22 cellular contexts compared by ENCODE assay signal in the genomic region with DNA sequence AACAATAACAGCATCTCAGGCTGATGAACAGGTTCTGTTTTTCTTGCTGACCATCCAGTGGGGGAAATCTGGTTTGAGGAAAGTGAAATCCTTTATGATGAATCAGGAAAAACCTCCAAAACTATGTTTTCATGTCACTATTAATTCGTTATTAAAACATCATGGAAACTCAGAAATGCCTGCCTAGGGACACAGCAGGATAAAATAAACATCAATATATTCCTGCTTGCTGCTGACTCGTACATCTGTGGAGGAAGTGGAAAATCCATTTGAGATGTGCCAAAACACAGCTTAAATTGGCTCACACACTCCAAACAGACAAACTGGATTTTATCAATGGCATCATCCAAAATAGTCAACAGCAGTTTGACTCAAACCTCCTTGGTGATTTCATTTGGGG. TPM values are rescaled to one million over a fixed set of nuclear protein-coding genes. Genes with fewer than 3 reads are reported as not detected.
A peak's percentile ranks its signal among the peaks of the same experiment; 100 is the strongest.
DNase-seq lines count a peak whose midpoint lies in the region; ATAC-seq and TF ChIP-seq lines count a peak whose summit lies in the region.
"Had no signal": no experiment of that assay in that cellular context is flagged by ENCODE, and none has a peak within 500 bp of the region (broad histone marks: within the 10 kb centered on the region; RNA-seq: fewer than 3 reads in every experiment).

No MANE protein-coding gene starts in this region.

- DNase-seq in AG20443 (ENCODE audit: low spot score) (peak; percentile 45), M059J (ENCODE audit: low read depth) (peak; percentile 31), choroid plexus epithelial cell (ENCODE audit: low read depth) (peak; percentile 55), lung microvascular endothelial cell (ENCODE audit: low read depth in 2 of 2) (peak; percentile 76 to 99), PC-3 (no peak), NCI-H510A treated with DMSO at 0.1 percent for 48 hours (lab: John Stamatoyannopoulos, UW) (no peak), vagina (ENCODE audit: extremely low spot score in 2 of 2) (no peak)
- no peak for DNase-seq in activated CD4-positive, alpha-beta T cell treated with anti-CD3 and anti-CD28 coated beads, Interleukin-2, amount 50 U/mL, for 1 hour
- DNase-seq: activated CD4-positive, alpha-beta T cell treated with anti-CD3 and anti-CD28 coated beads, Interleukin-2, amount 50 U/mL, for 4 hours; activated naive CD4-positive, alpha-beta T cell treated with anti-CD3 and anti-CD28 coated beads for 36 hours; activated T-cell treated with anti-CD3 and anti-CD28 coated beads, Interleukin-2, amount 50 U/mL, for 1 hour; CD8-positive, alpha-beta T cell; DMS79; hypothalamus; kidney glomerular epithelial cell; NCI-H1930; stimulated activated naive B cell treated with anti-CD40 and anti-IgM and Interleukin-4, amounts not matched to agents 10 μg/mL and 1 μg/mL and 100 μg/mL, for 72 hours had no signal

- H3K9me3 ChIP-seq in PC-3 (ENCODE audit: low read length) (no peaks in the 10 kb centered on the region), vagina (no peaks in the 10 kb centered on the region)
- H3K9me3 ChIP-seq: breast epithelium, tibial nerve had no signal

- H3K36me3 ChIP-seq in PC-3 (ENCODE audit: low read depth, low read length): no peaks in the 10 kb centered on the region
- no peaks in the 10 kb centered on the region for H3K36me3 ChIP-seq in vagina
- H3K36me3 ChIP-seq: breast epithelium, tibial nerve had no signal

- H2AFZ ChIP-seq in PC-3 (ENCODE audit: low read length): no peak overlapping the region

- CTCF ChIA-PET in PC-3 (lab: Charles Lee): no interaction called here

- H3K9ac ChIP-seq in PC-3 (ENCODE audit: low read length): no peak overlapping the region

- H3K27ac ChIP-seq in PC-3 (ENCODE audit: low read length) (no peak overlapping the region), vagina (no peak overlapping the region)
- H3K27ac ChIP-seq: breast epithelium, tibial nerve had no signal

- POLR2A ChIA-PET in PC-3 (lab: Charles Lee; ENCODE audit: unreplicated experiment): no interaction called here

- no peaks in the 10 kb centered on the region for H3K4me1 ChIP-seq in PC-3 (ENCODE audit: insufficient read depth, low read length)
- no peaks in the 10 kb centered on the region for H3K4me1 ChIP-seq in vagina
- H3K4me1 ChIP-seq: breast epithelium, tibial nerve had no signal

- no peaks in the 10 kb centered on the region for H4K20me1 ChIP-seq in PC-3 (ENCODE audit: low read length)

- H3K4me3 ChIP-seq in choroid plexus epithelial cell (ENCODE audit: low read depth, low read length) (no peak overlapping the region), PC-3 (ENCODE audit: low read length) (no peak overlapping the region), vagina (no peak overlapping the region)
- H3K4me3 ChIP-seq: breast epithelium, tibial nerve had no signal

- TF ChIP-seq CTCF in choroid plexus epithelial cell (conservative IDR thresholded peaks at IDR 0.05; ENCODE audit: low read depth, low read length) (no peak), PC-3 (conservative IDR thresholded peaks at IDR 0.05; ENCODE audit: low read depth, low read length) (no peak), vagina (IDR thresholded peaks at IDR 0.05) (no peak)

- H3K4me2 ChIP-seq in PC-3 (ENCODE audit: low read length): no peak overlapping the region

- no peaks in the 10 kb centered on the region for H3K79me2 ChIP-seq in PC-3 (ENCODE audit: low read length)

- ATAC-seq in PC-3: no peak
- ATAC-seq: CD8-positive, alpha-beta T cell; esophagus mucosa; Right ventricle myocardium inferior; stimulated activated naive B cell treated with anti-CD40 and anti-IgM and Interleukin-4, amounts not matched to agents 10 μg/mL and 1 μg/mL and 100 μg/mL, for 72 hours had no signal

- H3K27me3 ChIP-seq in PC-3 (ENCODE audit: low read length) (no peaks in the 10 kb centered on the region), vagina (no peaks in the 10 kb centered on the region)
- H3K27me3 ChIP-seq: breast epithelium, tibial nerve had no signal

- intact Hi-C loops in PC-3 (cut with micrococcal nuclease): no loop called here
- intact Hi-C loops in vagina (cut with DNase I): no loop called here

- H3F3A ChIP-seq in PC-3 (ENCODE audit: low read length, unreplicated experiment): no peaks in the 10 kb centered on the region

- BruUV-seq in PC-3 (replicated peaks; lab: Mats Ljungman, UMichigan): no TSS peak

- TF ChIP-seq POLR2A in vagina (IDR thresholded peaks at IDR 0.05): no peak

- no peaks in the 10 kb centered on the region for H3K9me2 ChIP-seq in PC-3 (replicated peaks; ENCODE audit: low read length)

RNA-seq across cellular contexts. Expression of a gene that starts 53.0 kb away (rescaled TPM):
- 0.96 and 2.0 TPM in 2 replicates for total RNA-seq in M059J (2014; rRNA removed; shearing (Covaris generic))
- 56.9 and 108 TPM in 2 replicates for total RNA-seq in lung microvascular endothelial cell
- 0.07 TPM in 1 of 2 replicates, not detected in the other for total RNA-seq in PC-3 (2014; rRNA removed)
- total RNA-seq in vagina: 12.5 TPM
- total RNA-seq: activated naive CD4-positive, alpha-beta T cell treated with anti-CD3 and anti-CD28 coated beads for 36 hours; CD8-positive, alpha-beta T cell; NCI-H460 had no signal

Comparison
In these comparisons a context has a peak if more than half of its experiments do, and no peak if none do; other contexts are left out.
1. DNase-seq: peak in AG20443 (single experiment), M059J (single experiment), choroid plexus epithelial cell (single experiment) and lung microvascular endothelial cell (2 of 2); none in PC-3 (single experiment), activated CD4-positive, alpha-beta T cell treated with anti-CD3 and anti-CD28 coated beads, Interleukin-2, amount 50 U/mL, for 1 hour (single experiment), NCI-H510A treated with DMSO at 0.1 percent for 48 hours (single experiment) and vagina (0 of 2).